25 cellular contexts compared by ENCODE assay signal in genomic region chr21:15400905-15401304, GRCh38.
"Had no signal": no experiment of that assay in that cellular context is flagged by ENCODE, and none has a peak within 500 bp of the region (broad histone marks: within the 10 kb centered on the region; RNA-seq: fewer than 3 reads in every experiment).

No MANE protein-coding gene starts in this region.

- H3K9me3 ChIP-seq: adrenal gland, neutrophil, spleen, thoracic aorta had no signal

- H3K36me3 ChIP-seq: adrenal gland, neutrophil, spleen, thoracic aorta had no signal

- H3K36me3 Mint-ChIP-seq: natural killer cell treated with Interleukin-12 subunit alpha and Interleukin-12 subunit beta and Interleukin-15 and Interleukin-18, amount 100 ng/mL, for 72 hours; T-cell; type B pancreatic cell had no signal

- H3K9me3 Mint-ChIP-seq: activated T-helper 17 cell treated with anti-CD3 and anti-CD28 coated beads, Interleukin-2, amount 50 U/mL, for 72 hours; memory B cell; natural killer cell treated with Interleukin-12 subunit alpha and Interleukin-12 subunit beta and Interleukin-15 and Interleukin-18, amount 100 ng/mL, for 72 hours had no signal

- H3K4me3 Mint-ChIP-seq: activated naive CD8-positive, alpha-beta T cell; activated T-helper 17 cell treated with anti-CD3 and anti-CD28 coated beads, Interleukin-2, amount 50 U/mL, for 72 hours; memory B cell; natural killer cell treated with Interleukin-12 subunit alpha and Interleukin-12 subunit beta and Interleukin-15 and Interleukin-18, amount 100 ng/mL, for 72 hours; T-cell; type B pancreatic cell; WTC11 had no signal

- H3K27me3 Mint-ChIP-seq: activated naive CD8-positive, alpha-beta T cell; activated T-helper 17 cell treated with anti-CD3 and anti-CD28 coated beads, Interleukin-2, amount 50 U/mL, for 72 hours; natural killer cell treated with Interleukin-12 subunit alpha and Interleukin-12 subunit beta and Interleukin-15 and Interleukin-18, amount 100 ng/mL, for 72 hours; T-cell; type B pancreatic cell had no signal

- ATAC-seq: activated T-helper 17 cell treated with anti-CD3 and anti-CD28 coated beads, Interleukin-2, amount 50 U/mL, for 72 hours; left ventricle myocardium superior; natural killer cell treated with Interleukin-12 subunit alpha and Interleukin-12 subunit beta and Interleukin-15 and Interleukin-18, amount 100 ng/mL, for 72 hours; SK-N-SH treated with all-trans-retinoic acid at 6 μM for 48 hours; T-cell; WTC11 had no signal

- H3K4me1 ChIP-seq: parathyroid adenoma, spleen had no signal

- H3K4me1 Mint-ChIP-seq: activated T-helper 17 cell treated with anti-CD3 and anti-CD28 coated beads, Interleukin-2, amount 50 U/mL, for 72 hours; memory B cell; T-cell had no signal

- H3K4me3 ChIP-seq: adrenal gland, coronary artery, hepatocyte, spleen, thoracic aorta had no signal

- H3K27ac ChIP-seq: adrenal gland, coronary artery, hepatocyte, neutrophil, parathyroid adenoma, thoracic aorta had no signal

- H3K4me2 ChIP-seq: hepatocyte had no signal

- H2AFZ ChIP-seq: hepatocyte, parathyroid adenoma had no signal

- H3K27ac Mint-ChIP-seq: activated naive CD8-positive, alpha-beta T cell; activated T-helper 17 cell treated with anti-CD3 and anti-CD28 coated beads, Interleukin-2, amount 50 U/mL, for 72 hours; memory B cell; natural killer cell treated with Interleukin-12 subunit alpha and Interleukin-12 subunit beta and Interleukin-15 and Interleukin-18, amount 100 ng/mL, for 72 hours; T-cell; type B pancreatic cell; WTC11 had no signal

- DNase-seq: activated naive CD4-positive, alpha-beta T cell; activated T-cell treated with anti-CD3 and anti-CD28 coated beads, Interleukin-2, amount 50 U/mL, for 1 hour; effector CD4-positive, alpha-beta T cell; erythroblast; glutamatergic neuron; kidney glomerular epithelial cell; left ventricle myocardium superior; spleen; stimulated activated CD4-positive, alpha-beta T cell treated with anti-CD3 and anti-CD28 coated beads, Interleukin-4, amount 100 ng/mL, for 1 hour; stimulated activated naive CD4-positive, alpha-beta T cell; T-cell; T-helper 9 cell had no signal

- H3K79me2 ChIP-seq: hepatocyte, parathyroid adenoma had no signal

- H3K27me3 ChIP-seq: adrenal gland, hepatocyte, neutrophil, spleen had no signal
